ENCODE assay signal across 14 cellular contexts in genomic region chr2:47086054-47086471, GRCh38.
DNase-seq lines count a peak whose midpoint lies in the region; ATAC-seq, FAIRE-seq and TF ChIP-seq lines count a peak whose summit lies in the region.
"Had no signal": no experiment of that assay in that cellular context is flagged by ENCODE, and none has a peak within 500 bp of the region (broad histone marks: within the 10 kb centered on the region; RNA-seq: fewer than 3 reads in every experiment).

No MANE protein-coding gene starts in this region.

- DNase-seq in HepG2 (ENCODE audit: low spot score) (no peak), right lobe of liver (no peak), pancreas (no peak), left colon (no peak), frontal cortex (ENCODE audit: low spot score in 2 of 2) (no peak), NOMO-1 (lab: John Stamatoyannopoulos, UW; ENCODE audit: unreplicated experiment in 2 of 2) (no peak), NCI-H2171 treated with DMSO at 0.1 percent for 48 hours (lab: John Stamatoyannopoulos, UW) (no peak)
- DNase-seq: activated CD4-positive, alpha-beta T cell treated with anti-CD3 and anti-CD28 coated beads, Interleukin-2, amount 10 ng/mL, durations not matched to agents 24 days and 14 days; MM.1S; natural killer cell; NCI-H526 treated with DMSO at 0.1 percent for 48 hours; stimulated activated naive CD8-positive, alpha-beta T cell treated with anti-CD3 and anti-CD28 coated beads, Interleukin-15, Interleukin-2, amounts not matched to agents 100 U/mL and 50 U/mL, for 24 hours had no signal

- H3K27ac ChIP-seq in HepG2 (ENCODE audit: extremely low read length, insufficient read depth, low read length): no peak overlapping the region
- H3K27ac ChIP-seq in right lobe of liver: peak overlapping the region in 1 of 3 donors; percentile 13
- H3K27ac ChIP-seq in gastroesophageal sphincter: peak overlapping the region in 3 of 4 donors; percentile 26 to 66 (median 57)
- peak overlapping the region; percentile 31 to 53 (median 44) for H3K27ac ChIP-seq in pancreas

- in situ Hi-C loops in HepG2 (cut with HindIII; ENCODE audit: extremely low pct_ligation_motif_present, low pct_unique_long_range_greater_than_20kb): no loop called here

- no peaks in the 10 kb centered on the region for H3K27me3 ChIP-seq in HepG2 (ENCODE audit: control insufficient read depth in 1 of 2, insufficient read depth in 2 of 2, low read length in 2 of 2)
- no peaks in the 10 kb centered on the region for H3K27me3 ChIP-seq in right lobe of liver
- no peaks in the 10 kb centered on the region for H3K27me3 ChIP-seq in gastroesophageal sphincter
- no peaks in the 10 kb centered on the region for H3K27me3 ChIP-seq in pancreas

- H3K36me3 ChIP-seq in HepG2 (replicated peaks in 1 of 2; ENCODE audit: control insufficient read depth in 1 of 2, insufficient read depth in 2 of 2, low read length in 2 of 2): no peaks in the 10 kb centered on the region
- H3K36me3 ChIP-seq in right lobe of liver: no peaks in the 10 kb centered on the region
- no peaks in the 10 kb centered on the region for H3K36me3 ChIP-seq in gastroesophageal sphincter
- H3K36me3 ChIP-seq in pancreas: no peaks in the 10 kb centered on the region

- no peak for TF ChIP-seq RAD21 in HepG2 (CRISPR knock-in tag; IDR thresholded peaks at IDR 0.05)

- TF ChIP-seq POLR2A in HepG2 (IDR thresholded peaks at IDR 0.05; ENCODE audit: insufficient read depth in 1 of 2, low read depth in 2 of 2, low read length in 2 of 2): no peak
- TF ChIP-seq POLR2A in right lobe of liver (IDR thresholded peaks at IDR 0.05): no peak
- no peak for TF ChIP-seq POLR2A in gastroesophageal sphincter (IDR thresholded peaks at IDR 0.05)

- H3K4me1 ChIP-seq in HepG2 (ENCODE audit: insufficient read depth, low read length): peaks cover 33% of the 10 kb centered on the region
- peaks cover 0 to 9% (median 0%) of the 10 kb centered on the region in 4 donors for H3K4me1 ChIP-seq in right lobe of liver
- H3K4me1 ChIP-seq in gastroesophageal sphincter: peaks cover 0 to 58% (median 32%) of the 10 kb centered on the region in 3 donors
- no peaks in the 10 kb centered on the region for H3K4me1 ChIP-seq in pancreas

- no peak overlapping the region for H3K4me2 ChIP-seq in HepG2 (ENCODE audit: low read depth, low read length)

- no peak for FAIRE-seq in HepG2 (lab: Jason Lieb, UNC)
- FAIRE-seq in pancreas (lab: Jason Lieb, UNC): no peak
- no peak for FAIRE-seq in frontal cortex (lab: Jason Lieb, UNC)
- FAIRE-seq: GM18507 had no signal

- intact Hi-C loops in HepG2 (cut with micrococcal nuclease; ENCODE audit: unreplicated experiment) (no loop called here), right lobe of liver (cut with DNase I) (no loop called here), pancreas (cut with DNase I) (no loop called here), left colon (cut with DNase I, micrococcal nuclease) (no loop called here)

- 92% methylated on average over 9 of the region's 9 CpGs for WGBS in HepG2 (ENCODE audit: low lambda C conversion rate)
- 57% methylated on average over 5 of the region's 9 CpGs for WGBS in right lobe of liver (ENCODE audit: insufficient coverage, low coverage, low lambda C conversion rate, missing lambda C conversion rate)
- WGBS in gastroesophageal sphincter (ENCODE audit: low coverage in 1 of 2), 2 donors: 21 to 61% methylated on average over 4 to 9 of the region's 9 CpGs
- 56 to 61% methylated on average over 9 of the region's 9 CpGs for WGBS in pancreas, 2 donors

- BruUV-seq in HepG2 (replicated peaks; lab: Mats Ljungman, UMichigan): no TSS peak

- H3K4me3 ChIP-seq in HepG2 (replicated peaks in 1 of 3; ENCODE audit: insufficient read depth in 1 of 3, low read depth in 2 of 3, low read length in 3 of 3) (no peak overlapping the region), right lobe of liver (no peak overlapping the region), gastroesophageal sphincter (no peak overlapping the region), pancreas (no peak overlapping the region)

- H3K79me2 ChIP-seq in HepG2 (ENCODE audit: insufficient read depth, low read length): no peaks in the 10 kb centered on the region

- H2AFZ ChIP-seq in HepG2 (ENCODE audit: low read length): no peak overlapping the region

- TF ChIP-seq CTCF in HepG2 (CRISPR knock-in tag; IDR thresholded peaks at IDR 0.05) (no peak), right lobe of liver (IDR thresholded peaks at IDR 0.05) (no peak), gastroesophageal sphincter (IDR thresholded peaks at IDR 0.05) (no peak), pancreas (IDR thresholded peaks at IDR 0.05) (no peak)

- H4K20me1 ChIP-seq in HepG2 (ENCODE audit: insufficient read depth, low read length): no peaks in the 10 kb centered on the region

- no peak for TF ChIP-seq EP300 in HepG2 (IDR thresholded peaks at IDR 0.05; ENCODE audit: low read depth in 2 of 2, low read length in 2 of 2)
- TF ChIP-seq EP300 in HepG2 (CRISPR knock-in tag; IDR thresholded peaks at IDR 0.05; ENCODE audit: borderline replicate concordance): no peak
- no peak for TF ChIP-seq EP300 in gastroesophageal sphincter (IDR thresholded peaks at IDR 0.05)

- no peaks in the 10 kb centered on the region for H3K9me3 ChIP-seq in HepG2 (ENCODE audit: low read length)
- H3K9me3 ChIP-seq in right lobe of liver: no peaks in the 10 kb centered on the region
- no peaks in the 10 kb centered on the region for H3K9me3 ChIP-seq in gastroesophageal sphincter
- H3K9me3 ChIP-seq in pancreas: no peaks in the 10 kb centered on the region

- CTCF ChIA-PET in HepG2 (lab: Yijun Ruan, JAX; ENCODE audit: low intra/inter-chr PET ratio, low total read pairs): no interaction called here

- POLR2A ChIA-PET in HepG2 (lab: Yijun Ruan, JAX): interaction anchor here (1.4 kb wide), 1 partner anchor 15 kb away, joined by 4 read pairs; no protein-coding TSS in a partner anchor

- H3K9ac ChIP-seq in HepG2 (ENCODE audit: insufficient read depth, low read depth, low read length): no peak overlapping the region

- no peak for ATAC-seq in HepG2
- ATAC-seq in right lobe of liver: no peak
- ATAC-seq in gastroesophageal sphincter: peak; percentile 17
- ATAC-seq in pancreas: peak; percentile 22 to 66 (median 41)
- no peak for ATAC-seq in left colon
- ATAC-seq: natural killer cell; stimulated activated naive CD8-positive, alpha-beta T cell treated with anti-CD3 and anti-CD28 coated beads, Interleukin-15, Interleukin-2, amounts not matched to agents 100 U/mL and 50 U/mL, for 24 hours had no signal

TF ChIP-seq in HepG2, 621 proteins besides CTCF, POLR2A, EP300 and RAD21:
- TF ChIP-seq PCBP2 (optimal IDR thresholded peaks at IDR 0.05; ENCODE audit: low read depth, low read length, poor library complexity, severe bottlenecking): no peak
- TF ChIP-seq TERF1 (CRISPR knock-in tag; IDR thresholded peaks at IDR 0.05): no peak
- no peak for TF ChIP-seq NFIC (IDR thresholded peaks at IDR 0.05; ENCODE audit: low read length)
- TF ChIP-seq TBX3 (IDR thresholded peaks at IDR 0.05; ENCODE audit: borderline replicate concordance): 0 out of 2 replicates have a peak, but pooled peaks have one; percentile 14
- no peak for TF ChIP-seq ZNF256 (CRISPR knock-in tag; conservative IDR thresholded peaks at IDR 0.05)
- no peak for TF ChIP-seq ZNF260 (CRISPR knock-in tag; IDR thresholded peaks at IDR 0.05; ENCODE audit: borderline replicate concordance, low read depth)
- no peak for TF ChIP-seq MED8 (CRISPR knock-in tag; IDR thresholded peaks at IDR 0.05; ENCODE audit: insufficient replicate concordance)
- peak; percentile 29 for TF ChIP-seq ZNF687 (CRISPR knock-in tag; IDR thresholded peaks at IDR 0.05)
- TF ChIP-seq ZNF891 (CRISPR knock-in tag; IDR thresholded peaks at IDR 0.05): no peak

Comparison
In these comparisons a context has a peak if more than half of its experiments do, and no peak if none do; other contexts are left out.
1. ATAC-seq: peak in gastroesophageal sphincter (single experiment) and pancreas (4 of 4); none in HepG2 (single experiment), right lobe of liver (0 of 4) and left colon (single experiment).